ENCODE assay signal across 9 cellular contexts in genomic region chr6:142551145-142551811, GRCh38.
A peak's percentile ranks its signal among the peaks of the same experiment; 100 is the strongest.
DNase-seq lines count a peak whose midpoint lies in the region; ATAC-seq, FAIRE-seq and TF ChIP-seq lines count a peak whose summit lies in the region.
"Had no signal": no experiment of that assay in that cellular context is flagged by ENCODE, and none has a peak within 500 bp of the region (broad histone marks: within the 10 kb centered on the region; RNA-seq: fewer than 3 reads in every experiment).

No MANE protein-coding gene starts in this region.

- no peak overlapping the region for H3K4me3 Mint-ChIP-seq in WTC11
- H3K4me3 Mint-ChIP-seq in central memory CD8-positive, alpha-beta T cell, result no peak overlapping the region

- 34 to 52% (median 36%) methylated on average over 9 of the region's 9 CpGs for WGBS in small intestine, 3 donors

- H3K36me3 ChIP-seq in HEK293 (ENCODE audit: control insufficient read depth in 2 of 2, insufficient read depth in 1 of 2, low read length in 2 of 2), result no peaks in the 10 kb centered on the region
- no peaks in the 10 kb centered on the region for H3K36me3 ChIP-seq in small intestine (ENCODE audit: control insufficient read depth in 2 of 2, insufficient read depth in 2 of 2, low read length in 2 of 2)
- H3K36me3 ChIP-seq: SJSA1 had no signal

- H3K4me3 ChIP-seq in HEK293 (ENCODE audit: low read depth, low read length) (no peak overlapping the region), small intestine (ENCODE audit: low read depth in 1 of 2, low read length in 2 of 2) (no peak overlapping the region)
- H3K4me3 ChIP-seq: SJSA1 had no signal

- TF ChIP-seq CTCF in HEK293 (tag by site-specific recombination; IDR thresholded peaks at IDR 0.05), result no peak
- TF ChIP-seq CTCF in WTC11 (IDR thresholded peaks at IDR 0.05), result no peak

- H3K27ac ChIP-seq in HEK293 (ENCODE audit: extremely low read depth, low read depth, low read length), result no peak overlapping the region
- no peak overlapping the region for H3K27ac ChIP-seq in small intestine (ENCODE audit: low read depth in 1 of 2, low read length in 1 of 2)
- H3K27ac ChIP-seq: SJSA1 had no signal

- H3K27ac Mint-ChIP-seq in WTC11, result no peak overlapping the region
- H3K27ac Mint-ChIP-seq in central memory CD8-positive, alpha-beta T cell (ENCODE audit: low read depth), result no peak overlapping the region

- CTCF ChIA-PET in HEK293 (lab: Yijun Ruan, JAX), result interaction anchor here (0.6 to 3.0 kb wide), 6 partner anchors 15 to 1534 kb away, joined by 3 to 19 read pairs (median 4); partner anchors contain the start of gene NMBR
- CTCF ChIA-PET in WTC11 (lab: Charles Lee), result interaction anchor here (0.7 to 3.5 kb wide), 5 partner anchors 13 to 476 kb away, joined by 3 to 17 read pairs (median 4); no protein-coding TSS in a partner anchor

- no peaks in the 10 kb centered on the region for H3K27me3 Mint-ChIP-seq in WTC11 (ENCODE audit: low read depth)
- peaks cover 61% of the 10 kb centered on the region for H3K27me3 Mint-ChIP-seq in central memory CD8-positive, alpha-beta T cell

- FAIRE-seq in small intestine (lab: Jason Lieb, UNC), result no peak

- H3K4me1 ChIP-seq in HEK293 (ENCODE audit: control insufficient read depth, insufficient read depth, low read length) (no peaks in the 10 kb centered on the region), small intestine (ENCODE audit: control insufficient read depth in 2 of 2, insufficient read depth in 1 of 2, low read depth in 1 of 2, low read length in 1 of 2) (no peaks in the 10 kb centered on the region)
- H3K4me1 ChIP-seq: SJSA1 had no signal

- H3K36me3 Mint-ChIP-seq in WTC11, result no peaks in the 10 kb centered on the region
- H3K36me3 Mint-ChIP-seq in central memory CD8-positive, alpha-beta T cell (ENCODE audit: insufficient read depth), result no peaks in the 10 kb centered on the region

- peaks cover 6% of the 10 kb centered on the region for H3K9me3 Mint-ChIP-seq in WTC11
- H3K9me3 Mint-ChIP-seq in central memory CD8-positive, alpha-beta T cell, result no peaks in the 10 kb centered on the region

- peaks cover 29% of the 10 kb centered on the region for H3K4me1 Mint-ChIP-seq in WTC11
- no peaks in the 10 kb centered on the region for H3K4me1 Mint-ChIP-seq in central memory CD8-positive, alpha-beta T cell

- H3K9me3 ChIP-seq in HEK293 (ENCODE audit: control insufficient read depth, insufficient read depth, low read depth, low read length) (no peaks in the 10 kb centered on the region), small intestine (ENCODE audit: control insufficient read depth, low read depth) (no peaks in the 10 kb centered on the region)
- H3K9me3 ChIP-seq: SJSA1 had no signal

- peak; percentile 12 for DNase-seq in WTC11 (ENCODE audit: low spot score)
- DNase-seq in central memory CD8-positive, alpha-beta T cell (ENCODE audit: low spot score in 2 of 2), result no peak
- DNase-seq in stimulated activated CD4-positive, alpha-beta T cell treated with anti-CD3 and anti-CD28 coated beads, TNF-alpha, amount 100 ng/mL, for 4 hours (ENCODE audit: low read depth in 3 of 3), result peak; percentile 8 to 31 (median 14)
- DNase-seq in DMS153 treated with DMSO at 0.1 percent for 48 hours (lab: John Stamatoyannopoulos, UW; ENCODE audit: unreplicated experiment), result no peak
- no peak for DNase-seq in NCI-H2029 treated with DMSO at 0.1 percent for 48 hours (lab: John Stamatoyannopoulos, UW)
- no peak for DNase-seq in DMS114 treated with DMSO at 0.1 percent for 48 hours (lab: John Stamatoyannopoulos, UW; ENCODE audit: unreplicated experiment)
- no peak for DNase-seq in small intestine

- peak; percentile 78 for ATAC-seq in WTC11
- peak; percentile 71 for ATAC-seq in central memory CD8-positive, alpha-beta T cell (replicated peaks; ENCODE audit: extremely low read depth, poor library complexity, severe bottlenecking)

- H3K27me3 ChIP-seq in small intestine (ENCODE audit: control insufficient read depth in 2 of 2, insufficient read depth in 2 of 2, low read length in 2 of 2), result peaks cover 0 to 2% of the 10 kb centered on the region in 2 donors

- POLR2A ChIA-PET in HEK293 (lab: Yijun Ruan, JAX) (no interaction called here), WTC11 (lab: Charles Lee) (no interaction called here)

TF ChIP-seq in HEK293, 187 proteins besides CTCF, POLR2A, EP300 and RAD21:
- TF ChIP-seq ZNF426 (tag by site-specific recombination; IDR thresholded peaks at IDR 0.05) (no peak), ZIC2 (tag by site-specific recombination; IDR thresholded peaks at IDR 0.05) (peak; percentile 39), IKZF3 (tag by site-specific recombination; IDR thresholded peaks at IDR 0.05) (no peak)

TF ChIP-seq in WTC11, 78 proteins besides CTCF, POLR2A, EP300 and RAD21:
- TF ChIP-seq ATF3 (CRISPR knock-in tag; conservative IDR thresholded peaks at IDR 0.05) (no peak), ZNF512 (CRISPR knock-in tag; IDR thresholded peaks at IDR 0.05; ENCODE audit: borderline replicate concordance) (no peak)

Comparison
In these comparisons a context has a peak if more than half of its experiments do, and no peak if none do; other contexts are left out.
1. DNase-seq: peak in WTC11 (single experiment) and stimulated activated CD4-positive, alpha-beta T cell treated with anti-CD3 and anti-CD28 coated beads, TNF-alpha, amount 100 ng/mL, for 4 hours (3 of 3); none in central memory CD8-positive, alpha-beta T cell (0 of 2), DMS153 treated with DMSO at 0.1 percent for 48 hours (single experiment), NCI-H2029 treated with DMSO at 0.1 percent for 48 hours (single experiment), DMS114 treated with DMSO at 0.1 percent for 48 hours (single experiment) and small intestine (single experiment).